ENCODE assay signal across 23 cellular contexts in the genomic region with DNA sequence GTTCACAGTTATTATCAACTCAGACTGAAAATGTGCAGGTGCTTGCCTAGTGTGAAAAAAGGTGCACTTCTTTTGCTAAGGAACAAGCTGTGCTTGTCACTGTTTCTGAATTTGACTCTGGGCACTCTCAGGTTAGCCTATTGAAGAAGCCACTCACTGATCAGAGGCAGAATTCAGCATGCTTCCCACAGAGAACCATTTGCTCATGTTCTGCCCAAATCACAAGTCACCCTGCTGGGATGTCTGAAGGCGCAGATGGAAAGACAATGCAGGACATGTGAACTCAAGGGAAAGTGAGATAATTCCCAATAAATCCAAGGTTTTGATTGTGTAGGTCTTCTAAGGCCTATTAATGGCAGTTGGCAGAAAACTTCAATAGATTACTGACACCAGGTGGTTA. TPM values are rescaled to one million over a fixed set of nuclear protein-coding genes. Genes with fewer than 3 reads are reported as not detected.
DNase-seq lines count a peak whose midpoint lies in the region; ATAC-seq and TF ChIP-seq lines count a peak whose summit lies in the region.
"Had no signal": no experiment of that assay in that cellular context is flagged by ENCODE, and none has a peak within 500 bp of the region (broad histone marks: within the 10 kb centered on the region; RNA-seq: fewer than 3 reads in every experiment).

No MANE protein-coding gene starts in this region.

- H3K4me3 Mint-ChIP-seq in activated CD4-positive, alpha-beta T cell treated with anti-CD3 and anti-CD28 coated beads, Interleukin-2, amount 10 ng/mL, durations not matched to agents 24 days and 14 days = no peak overlapping the region
- no peak overlapping the region for H3K4me3 Mint-ChIP-seq in endodermal cell
- H3K4me3 Mint-ChIP-seq: CD4-positive, alpha-beta T cell; HFFc6; IgD-negative memory B cell had no signal

- no peak overlapping the region for H3K4me3 ChIP-seq in endodermal cell (ENCODE audit: low read length)
- H3K4me3 ChIP-seq in neural cell (ENCODE audit: low read length) = peak overlapping the region; percentile 16
- H3K4me3 ChIP-seq: GM23248, HAP-1, PC-9, SJCRH30 had no signal

- no peaks in the 10 kb centered on the region for H4K20me1 ChIP-seq in neural cell (ENCODE audit: insufficient read depth)

- H3K4me1 Mint-ChIP-seq in activated CD4-positive, alpha-beta T cell treated with anti-CD3 and anti-CD28 coated beads, Interleukin-2, amount 10 ng/mL, durations not matched to agents 24 days and 14 days = no peaks in the 10 kb centered on the region
- peaks cover 6% of the 10 kb centered on the region for H3K4me1 Mint-ChIP-seq in endodermal cell

- TF ChIP-seq RAD21 in neural cell (conservative IDR thresholded peaks at IDR 0.05) = no peak

- H3K9ac ChIP-seq in endodermal cell (ENCODE audit: extremely low read depth, low read length, poor library complexity, severe bottlenecking) (no peak overlapping the region), neural cell (ENCODE audit: low read length) (no peak overlapping the region)
- H3K9ac ChIP-seq: GM23248, KMS-11 had no signal

- peaks cover 5% of the 10 kb centered on the region for H3K27me3 Mint-ChIP-seq in activated CD4-positive, alpha-beta T cell treated with anti-CD3 and anti-CD28 coated beads, Interleukin-2, amount 10 ng/mL, durations not matched to agents 24 days and 14 days
- H3K27me3 Mint-ChIP-seq in endodermal cell (ENCODE audit: insufficient read depth) = peaks cover 11% of the 10 kb centered on the region
- H3K27me3 Mint-ChIP-seq: CD4-positive, alpha-beta T cell; IgD-negative memory B cell had no signal

- no peaks in the 10 kb centered on the region for H3K9me3 ChIP-seq in endodermal cell (ENCODE audit: control insufficient read depth, low read length)
- H3K9me3 ChIP-seq in neural cell (ENCODE audit: low read length) = no peaks in the 10 kb centered on the region
- H3K9me3 ChIP-seq: HAP-1, SJCRH30 had no signal

- H3K9me3 Mint-ChIP-seq in activated CD4-positive, alpha-beta T cell treated with anti-CD3 and anti-CD28 coated beads, Interleukin-2, amount 10 ng/mL, durations not matched to agents 24 days and 14 days = no peaks in the 10 kb centered on the region
- H3K9me3 Mint-ChIP-seq in endodermal cell = no peaks in the 10 kb centered on the region
- H3K9me3 Mint-ChIP-seq: CD4-positive, alpha-beta T cell; HFFc6; IgD-negative memory B cell had no signal

- peak; percentile 41 for DNase-seq in activated CD4-positive, alpha-beta T cell treated with anti-CD3 and anti-CD28 coated beads, Interleukin-2, amount 10 ng/mL, durations not matched to agents 24 days and 14 days
- DNase-seq in activated CD4-positive, alpha-beta T cell treated with anti-CD3 and anti-CD28 coated beads, Interleukin-2, amount 50 U/mL, for 4 hours = no peak
- DNase-seq in endodermal cell (peak; percentile 52), NCI-H146 treated with DMSO at 0.1 percent for 48 hours (lab: John Stamatoyannopoulos, UW; ENCODE audit: unreplicated experiment) (no peak), iPS-NIHi11 (ENCODE audit: low spot score) (no peak)
- DNase-seq: CD4-positive, alpha-beta T cell; GM23248; HFFc6; NCI-H1048; NCI-H1694 treated with DMSO at 0.1 percent for 48 hours; NCI-H2081; NCI-H345; NCI-H524; NCI-H774; PC-9; SJCRH30 had no signal

- no peaks in the 10 kb centered on the region for H3K9me2 ChIP-seq in neural cell (ENCODE audit: insufficient read depth, low read length)

- H3K4me1 ChIP-seq in endodermal cell (ENCODE audit: control insufficient read depth, insufficient read depth, low read length) = no peaks in the 10 kb centered on the region
- H3K4me1 ChIP-seq: HAP-1, SJCRH30 had no signal

- TF ChIP-seq EP300 in neural cell (conservative IDR thresholded peaks at IDR 0.05; ENCODE audit: poor library complexity, severe bottlenecking) = no peak

- H3K27me3 ChIP-seq in endodermal cell (ENCODE audit: control insufficient read depth, insufficient read depth, low read length, poor library complexity, severe bottlenecking) (peaks cover 50% of the 10 kb centered on the region), neural cell (ENCODE audit: insufficient read depth, low read depth, low read length) (no peaks in the 10 kb centered on the region)
- H3K27me3 ChIP-seq: SJCRH30 had no signal

- no peak overlapping the region for H3K27ac ChIP-seq in endodermal cell (ENCODE audit: low read depth, low read length)
- H3K27ac ChIP-seq in neural cell (ENCODE audit: low read length) = peak overlapping the region; percentile 26
- H3K27ac ChIP-seq: GM23248, KMS-11, PC-9, SJCRH30 had no signal

- H3K79me2 ChIP-seq in neural cell (replicated peaks; ENCODE audit: insufficient read depth, low read length) = no peaks in the 10 kb centered on the region

- intact Hi-C loops in activated CD4-positive, alpha-beta T cell treated with anti-CD3 and anti-CD28 coated beads, Interleukin-2, amount 10 ng/mL, durations not matched to agents 24 days and 14 days (cut with micrococcal nuclease) = no loop called here

- H3K36me3 ChIP-seq in endodermal cell (ENCODE audit: control insufficient read depth, insufficient read depth, low read length) (no peaks in the 10 kb centered on the region), neural cell (ENCODE audit: insufficient read depth, low read length) (no peaks in the 10 kb centered on the region)
- H3K36me3 ChIP-seq: HAP-1, SJCRH30 had no signal

- H3K27ac Mint-ChIP-seq in activated CD4-positive, alpha-beta T cell treated with anti-CD3 and anti-CD28 coated beads, Interleukin-2, amount 10 ng/mL, durations not matched to agents 24 days and 14 days = no peak overlapping the region
- no peak overlapping the region for H3K27ac Mint-ChIP-seq in endodermal cell
- H3K27ac Mint-ChIP-seq: CD4-positive, alpha-beta T cell; HFFc6; IgD-negative memory B cell had no signal

- 62 to 86% methylated on average over 1 of the region's 1 CpG for WGBS in endodermal cell (ENCODE audit: insufficient coverage in 1 of 2, insufficient read length in 1 of 2), 2 experiments

- no peaks in the 10 kb centered on the region for H3F3A ChIP-seq in neural cell (ENCODE audit: insufficient read depth, low read length, poor library complexity, severe bottlenecking)

- no peaks in the 10 kb centered on the region for H3K36me3 Mint-ChIP-seq in activated CD4-positive, alpha-beta T cell treated with anti-CD3 and anti-CD28 coated beads, Interleukin-2, amount 10 ng/mL, durations not matched to agents 24 days and 14 days (ENCODE audit: low read depth)
- H3K36me3 Mint-ChIP-seq in endodermal cell (ENCODE audit: low read depth) = no peaks in the 10 kb centered on the region
- H3K36me3 Mint-ChIP-seq: IgD-negative memory B cell had no signal

- TF ChIP-seq CTCF in endodermal cell (conservative IDR thresholded peaks at IDR 0.05) = no peak
- TF ChIP-seq CTCF in neural cell (IDR thresholded peaks at IDR 0.05; ENCODE audit: poor library complexity, severe bottlenecking) = no peak

- no peak overlapping the region for H2AFZ ChIP-seq in neural cell (ENCODE audit: low read depth, low read length)
- H2AFZ ChIP-seq: GM23248, PC-9 had no signal

- no peak for ATAC-seq in HG02973 (IDR thresholded peaks at IDR 0.05; ENCODE audit: unreplicated experiment)
- ATAC-seq: Right ventricle myocardium inferior, SK-N-SH treated with all-trans-retinoic acid at 6 μM for 48 hours had no signal

- H3K4me2 ChIP-seq in neural cell (ENCODE audit: low read length) = peak overlapping the region; percentile 36
- H3K4me2 ChIP-seq: KMS-11, PC-9 had no signal

TF ChIP-seq in neural cell, 6 proteins besides CTCF, POLR2A, EP300 and RAD21:
- TF ChIP-seq, protein P1, sequence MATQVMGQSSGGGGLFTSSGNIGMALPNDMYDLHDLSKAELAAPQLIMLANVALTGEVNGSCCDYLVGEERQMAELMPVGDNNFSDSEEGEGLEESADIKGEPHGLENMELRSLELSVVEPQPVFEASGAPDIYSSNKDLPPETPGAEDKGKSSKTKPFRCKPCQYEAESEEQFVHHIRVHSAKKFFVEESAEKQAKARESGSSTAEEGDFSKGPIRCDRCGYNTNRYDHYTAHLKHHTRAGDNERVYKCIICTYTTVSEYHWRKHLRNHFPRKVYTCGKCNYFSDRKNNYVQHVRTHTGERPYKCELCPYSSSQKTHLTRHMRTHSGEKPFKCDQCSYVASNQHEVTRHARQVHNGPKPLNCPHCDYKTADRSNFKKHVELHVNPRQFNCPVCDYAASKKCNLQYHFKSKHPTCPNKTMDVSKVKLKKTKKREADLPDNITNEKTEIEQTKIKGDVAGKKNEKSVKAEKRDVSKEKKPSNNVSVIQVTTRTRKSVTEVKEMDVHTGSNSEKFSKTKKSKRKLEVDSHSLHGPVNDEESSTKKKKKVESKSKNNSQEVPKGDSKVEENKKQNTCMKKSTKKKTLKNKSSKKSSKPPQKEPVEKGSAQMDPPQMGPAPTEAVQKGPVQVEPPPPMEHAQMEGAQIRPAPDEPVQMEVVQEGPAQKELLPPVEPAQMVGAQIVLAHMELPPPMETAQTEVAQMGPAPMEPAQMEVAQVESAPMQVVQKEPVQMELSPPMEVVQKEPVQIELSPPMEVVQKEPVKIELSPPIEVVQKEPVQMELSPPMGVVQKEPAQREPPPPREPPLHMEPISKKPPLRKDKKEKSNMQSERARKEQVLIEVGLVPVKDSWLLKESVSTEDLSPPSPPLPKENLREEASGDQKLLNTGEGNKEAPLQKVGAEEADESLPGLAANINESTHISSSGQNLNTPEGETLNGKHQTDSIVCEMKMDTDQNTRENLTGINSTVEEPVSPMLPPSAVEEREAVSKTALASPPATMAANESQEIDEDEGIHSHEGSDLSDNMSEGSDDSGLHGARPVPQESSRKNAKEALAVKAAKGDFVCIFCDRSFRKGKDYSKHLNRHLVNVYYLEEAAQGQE (IDR thresholded peaks at IDR 0.05; ENCODE audit: borderline replicate concordance) = no peak
- TF ChIP-seq MXI1 (conservative IDR thresholded peaks at IDR 0.05; ENCODE audit: poor library complexity, severe bottlenecking) (no peak), EZH2 (IDR thresholded peaks at IDR 0.05; ENCODE audit: borderline replicate concordance, insufficient read depth, low read length, poor library complexity, severe bottlenecking) (no peak), POLR2AphosphoS5 (IDR thresholded peaks at IDR 0.05) (no peak), TAF1 (IDR thresholded peaks at IDR 0.05; ENCODE audit: low read depth) (no peak), SMC3 (conservative IDR thresholded peaks at IDR 0.05; ENCODE audit: poor library complexity) (no peak)

RNA-seq across cellular contexts. Expression of a gene that starts 47.8 kb away (rescaled TPM):
- 36.2 and 36.5 TPM in 2 replicates for total RNA-seq in activated CD4-positive, alpha-beta T cell treated with anti-CD3 and anti-CD28 coated beads, Interleukin-2, amount 10 ng/mL, durations not matched to agents 24 days and 14 days
- 10 to 100 TPM; 26.9 to 32.9 TPM for total RNA-seq in endodermal cell
- 24.9 TPM for polyA plus RNA-seq in endodermal cell (2013, experiment 1 of 2)
- polyA plus RNA-seq in endodermal cell (2013, experiment 2 of 2) = 22.3 TPM
- 19.7 and 22.0 TPM in 2 replicates for polyA plus RNA-seq in neural cell
- polyA minus RNA-seq in neural cell = 45.0 and 46.0 TPM in 2 replicates

Comparison
In these comparisons a context has a peak if more than half of its experiments do, and no peak if none do; other contexts are left out.
1. DNase-seq: peak in activated CD4-positive, alpha-beta T cell treated with anti-CD3 and anti-CD28 coated beads, Interleukin-2, amount 10 ng/mL, durations not matched to agents 24 days and 14 days (single experiment) and endodermal cell (single experiment); none in activated CD4-positive, alpha-beta T cell treated with anti-CD3 and anti-CD28 coated beads, Interleukin-2, amount 50 U/mL, for 4 hours (0 of 2), NCI-H146 treated with DMSO at 0.1 percent for 48 hours (single experiment) and iPS-NIHi11 (single experiment).